ENCODE assay signal across 9 cellular contexts in genomic region chr22:35631597-35631996, GRCh38. TPM values are rescaled to one million over a fixed set of nuclear protein-coding genes. Genes with fewer than 3 reads are reported as not detected.
DNase-seq lines count a peak whose midpoint lies in the region; ATAC-seq, FAIRE-seq and TF ChIP-seq lines count a peak whose summit lies in the region.
"Had no signal": no experiment of that assay in that cellular context is flagged by ENCODE, and none has a peak within 500 bp of the region (broad histone marks: within the 10 kb centered on the region; RNA-seq: fewer than 3 reads in every experiment).

No MANE protein-coding gene starts in this region.

- in situ Hi-C loops in astrocyte of the spinal cord (cut with HindIII; ENCODE audit: low sequenced_read_pairs) = no loop called here

- peaks cover 29% of the 10 kb centered on the region for H3K4me1 ChIP-seq in A549
- H3K4me1 ChIP-seq in mucosa of descending colon (ENCODE audit: low read depth) = peaks cover 4% of the 10 kb centered on the region

- POLR2A ChIA-PET in A549 (lab: Yijun Ruan, JAX) = interaction anchor here (0.5 to 0.6 kb wide), 2 partner anchors 163 to 252 kb away, joined by 3 to 5 read pairs; no protein-coding TSS in a partner anchor

- H3K27ac ChIP-seq in A549 = peak overlapping the region in 1 of 2 experiments; percentile 99; a peak in 2 of 6 replicates

- DNase-seq in A549 (ENCODE audit: low read depth in 1 of 2, low spot score in 1 of 2) (peak; percentile 40 to 81), GM12864 (ENCODE audit: low read depth) (no peak), NOMO-1 treated with DMSO at 0.1 percent for 48 hours (lab: John Stamatoyannopoulos, UW; ENCODE audit: unreplicated experiment) (peak; percentile 70), astrocyte of the spinal cord (ENCODE audit: low read depth, low spot score) (peak; percentile 36), mucosa of descending colon (peak in 2 of 3 donors; percentile 80 to 84)
- no peak for DNase-seq in activated CD4-positive, CD25-positive, alpha-beta regulatory T cell treated with anti-CD3 and anti-CD28 coated beads, Interleukin-2, amount 50 U/mL, for 72 hours

- FAIRE-seq in A549 (lab: Jason Lieb, UNC) = no peak

- ATAC-seq in A549 (peak in 1 of 2 experiments; percentile 34; a peak in 3 of 6 replicates), mucosa of descending colon (peak; percentile 51), GM18502 (IDR thresholded peaks at IDR 0.05; ENCODE audit: poor library complexity, unreplicated experiment) (no peak), GM18909 (IDR thresholded peaks at IDR 0.05; ENCODE audit: poor library complexity, unreplicated experiment) (no peak)

- no peak for TF ChIP-seq EP300 in A549 (IDR thresholded peaks at IDR 0.05)

- intact Hi-C loops in mucosa of descending colon (cut with DNase I, micrococcal nuclease) = loop anchor here in 1 of 2 donors (10.0 kb wide), 1 partner anchor 293 kb away; no protein-coding TSS in a partner anchor

- no peaks in the 10 kb centered on the region for H3K36me3 ChIP-seq in mucosa of descending colon (ENCODE audit: low read depth)
- H3K36me3 ChIP-seq: HAP-1 had no signal

- CTCF ChIA-PET in A549 (lab: Yijun Ruan, JAX) = interaction anchor here (0.7 to 2.7 kb wide), 17 partner anchors 11 to 493 kb away, joined by 3 to 12 read pairs (median 4); partner anchors contain the start of gene APOL6

- TF ChIP-seq RAD21 in A549 (conservative IDR thresholded peaks at IDR 0.05 in 1 of 2, IDR thresholded peaks at IDR 0.05 in 1 of 2) = peak; percentile 51 to 68; a peak in 4 of 5 replicates

- no peak for TF ChIP-seq POLR2A in A549 (IDR thresholded peaks at IDR 0.05; ENCODE audit: low read length)

- TF ChIP-seq CTCF in A549 (IDR thresholded peaks at IDR 0.05) (peak; percentile 48), GM12864 (IDR thresholded peaks at IDR 0.05; ENCODE audit: low read depth, low read length, missing control alignments) (peak; percentile 79), astrocyte of the spinal cord (IDR thresholded peaks at IDR 0.05; ENCODE audit: low read depth, low read length) (peak; percentile 70), mucosa of descending colon (IDR thresholded peaks at IDR 0.05) (peak; percentile 54)

- 54% methylated on average over 5 of the region's 5 CpGs for WGBS in A549 (ENCODE audit: missing lambda C conversion rate)

- H3K4me2 ChIP-seq in A549 = no peak overlapping the region

- H3K4me3 ChIP-seq in A549 = no peak overlapping the region
- H3K4me3 ChIP-seq in GM12864 (ENCODE audit: low read depth, low read length) = no peak overlapping the region
- H3K4me3 ChIP-seq in astrocyte of the spinal cord (ENCODE audit: low read depth, low read length) = no peak overlapping the region
- no peak overlapping the region for H3K4me3 ChIP-seq in mucosa of descending colon
- H3K4me3 ChIP-seq: HAP-1 had no signal

- H3K9me3 ChIP-seq in A549 (no peaks in the 10 kb centered on the region), mucosa of descending colon (no peaks in the 10 kb centered on the region)
- H3K9me3 ChIP-seq: HAP-1 had no signal

TF ChIP-seq in A549, 52 proteins besides CTCF, POLR2A, EP300 and RAD21:
- TF ChIP-seq CBX2 (IDR thresholded peaks at IDR 0.05; ENCODE audit: borderline replicate concordance, low read depth) = no peak
- TF ChIP-seq JUN (IDR thresholded peaks at IDR 0.05) = no peak
- TF ChIP-seq SMC3 (IDR thresholded peaks at IDR 0.05) = 0 out of 3 replicates have a peak, but pooled peaks have one; percentile 17
- TF ChIP-seq HMGXB4 (CRISPR knock-in tag; IDR thresholded peaks at IDR 0.05; ENCODE audit: borderline replicate concordance) = no peak

RNA-seq across cellular contexts. Expression of gene MB, which starts 14.5 kb away (rescaled TPM):
- polyA plus RNA-seq in A549 (2011; rRNA removed) (9.5 and 12.1 TPM in 2 replicates), A549 (2017; fragmentation: RNase III; extraction: RNeasy Plus Mini Kit Qiagen cat#74134 plus additional on column Dnase treatment) (6.9 to 9.2 TPM (median 8.5 TPM) in 3 replicates)
- 12.3 and 14.1 TPM in 2 replicates for polyA plus RNA-seq in A549 (2012; cell fraction: cytosol; rRNA removed)
- polyA plus RNA-seq in A549 (2012; cell fraction: nucleus; rRNA removed) = 7.0 and 10.8 TPM in 2 replicates
- 2.7 and 4.3 TPM in 2 replicates for polyA minus RNA-seq in A549 (2011; rRNA and poly(A)+ RNA removed)
- total RNA-seq in mucosa of descending colon = 10 to 100 TPM in 2 of 3 donors, 1 to 10 TPM in 1; 2.1 to 17.2 (median 13.4) TPM

RNA-seq across cellular contexts. Expression of gene APOL6, which starts 16.6 kb away (rescaled TPM):
- polyA plus RNA-seq in A549 (2011; rRNA removed) (2.5 and 2.7 TPM in 2 replicates), A549 (2017; fragmentation: RNase III; extraction: RNeasy Plus Mini Kit Qiagen cat#74134 plus additional on column Dnase treatment) (1.3 to 1.9 TPM (median 1.8 TPM) in 3 replicates)
- 0.28 and 0.29 TPM in 2 replicates for polyA plus RNA-seq in A549 (2012; cell fraction: cytosol; rRNA removed)
- 0.31 and 0.38 TPM in 2 replicates for polyA plus RNA-seq in A549 (2012; cell fraction: nucleus; rRNA removed)
- polyA minus RNA-seq in A549 (2011; rRNA and poly(A)+ RNA removed) = 4.2 and 5.2 TPM in 2 replicates
- total RNA-seq in mucosa of descending colon = 10 to 100 TPM; 40.3 to 43.1 (median 42.1) TPM

Comparison
In these comparisons a context has a peak if more than half of its experiments do, and no peak if none do; other contexts are left out.
1. DNase-seq: peak in A549 (2 of 2), NOMO-1 treated with DMSO at 0.1 percent for 48 hours (single experiment), astrocyte of the spinal cord (single experiment) and mucosa of descending colon (2 of 3); none in GM12864 (single experiment) and activated CD4-positive, CD25-positive, alpha-beta regulatory T cell treated with anti-CD3 and anti-CD28 coated beads, Interleukin-2, amount 50 U/mL, for 72 hours (single experiment).
2. Peak in every context shown above with its lines, with median percentiles within 50 percentile points of each other: CTCF ChIP-seq.